ENCODE assay signal across 17 cellular contexts in the genomic region with DNA sequence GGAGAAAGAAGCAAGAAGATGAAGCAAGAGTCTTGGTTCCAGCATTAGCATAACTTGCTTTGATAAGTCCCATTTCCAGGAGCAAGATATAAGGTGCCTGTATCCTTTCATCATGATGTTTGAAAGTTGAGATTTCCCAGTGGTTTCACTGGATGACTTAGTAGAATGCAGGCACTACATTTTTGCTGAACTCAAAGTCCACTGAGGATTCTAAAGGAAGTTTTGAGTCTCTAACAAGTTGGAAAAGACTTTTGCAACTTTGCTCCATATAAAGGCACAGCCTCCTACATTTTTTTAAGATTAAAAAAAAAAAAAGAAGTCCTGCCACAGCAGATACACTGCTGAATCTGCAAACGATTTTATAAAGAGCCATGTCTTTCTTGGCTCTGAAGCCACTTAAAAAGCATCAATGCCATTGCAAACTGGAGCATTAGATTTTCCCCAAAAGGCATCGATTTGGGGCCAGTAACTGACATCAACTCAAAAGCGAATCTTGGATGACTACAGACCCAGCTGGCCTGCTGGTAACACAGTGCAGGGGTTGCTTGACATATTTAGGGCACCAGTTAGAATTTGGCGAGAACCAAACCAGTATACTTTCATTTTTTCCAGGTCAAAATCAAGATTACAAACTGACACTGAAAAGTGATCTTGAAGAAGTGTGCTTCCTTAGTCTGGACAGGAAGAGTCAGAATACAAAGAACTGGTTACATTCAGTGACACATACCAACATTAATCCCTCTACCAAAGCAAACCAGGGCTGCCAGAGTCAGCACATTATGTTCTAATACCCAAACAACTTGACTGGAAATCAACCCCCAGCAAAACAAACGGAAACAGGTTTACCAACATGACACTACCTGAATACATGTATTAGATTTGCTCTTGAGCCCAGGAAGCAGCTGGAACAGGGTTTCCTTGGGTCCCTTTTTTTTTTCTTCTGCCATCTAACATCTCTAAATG. TPM values are rescaled to one million over a fixed set of nuclear protein-coding genes. Genes with fewer than 3 reads are reported as not detected.
A peak's percentile ranks its signal among the peaks of the same experiment; 100 is the strongest.
DNase-seq lines count a peak whose midpoint lies in the region; ATAC-seq, FAIRE-seq and TF ChIP-seq lines count a peak whose summit lies in the region.
"Had no signal": no experiment of that assay in that cellular context is flagged by ENCODE, and none has a peak within 500 bp of the region (broad histone marks: within the 10 kb centered on the region; RNA-seq: fewer than 3 reads in every experiment).

No MANE protein-coding gene starts in this region.

- no peaks in the 10 kb centered on the region for H3K4me1 Mint-ChIP-seq in naive thymus-derived CD4-positive, alpha-beta T cell
- H3K4me1 Mint-ChIP-seq: stimulated activated naive CD8-positive, alpha-beta T cell treated with anti-CD3 and anti-CD28 coated beads, Interleukin-15, amount 100 ng/mL, for 72 hours had no signal

- peak; percentile 45 for ATAC-seq in body of pancreas
- no peak for ATAC-seq in naive thymus-derived CD4-positive, alpha-beta T cell
- ATAC-seq: K562; stimulated activated naive CD8-positive, alpha-beta T cell treated with anti-CD3 and anti-CD28 coated beads, Interleukin-15, amount 100 ng/mL, for 72 hours had no signal

- CTCF ChIA-PET in naive thymus-derived CD4-positive, alpha-beta T cell (lab: Charles Lee) = no interaction called here

- no peaks in the 10 kb centered on the region for H3K36me3 ChIP-seq in body of pancreas (replicated peaks in 1 of 2; ENCODE audit: insufficient read depth in 1 of 2, low read depth in 2 of 2)
- H3K36me3 ChIP-seq in naive thymus-derived CD4-positive, alpha-beta T cell (ENCODE audit: control insufficient read depth in 2 of 3, insufficient read depth in 3 of 3, low read length in 3 of 3) = no peaks in the 10 kb centered on the region

- DNase-seq in DMS153 (lab: John Stamatoyannopoulos, UW) (peak; percentile 73), MV-4-11 (lab: John Stamatoyannopoulos, UW) (peak; percentile 1), body of pancreas (peak in 2 of 4 donors; percentile 9 to 21), substantia nigra (lab: John Stamatoyannopoulos, UW) (no peak), GM19239 (ENCODE audit: insufficient read length, low spot score) (no peak)
- DNase-seq in naive thymus-derived CD4-positive, alpha-beta T cell = no peak
- no peak for DNase-seq in activated CD4-positive, CD25-positive, alpha-beta regulatory T cell (lab: John Stamatoyannopoulos, UW)
- DNase-seq: activated CD4-positive, alpha-beta T cell treated with anti-CD3 and anti-CD28 coated beads for 1 hour; cortex of kidney; RPMI8226; stimulated activated CD4-positive, alpha-beta T cell treated with anti-CD3 and anti-CD28 coated beads, Interleukin-12 subunit alpha, Interleukin-12 subunit beta, amount 100 ng/mL, for 4 hours; stimulated activated naive CD8-positive, alpha-beta T cell treated with anti-CD3 and anti-CD28 coated beads, Interleukin-15, amount 100 ng/mL, for 72 hours; T-helper 1 cell had no signal

- TF ChIP-seq POLR2A in body of pancreas (IDR thresholded peaks at IDR 0.05) = no peak

- 54 to 58% methylated on average over 5 of the region's 5 CpGs for WGBS in body of pancreas, 2 donors

- peaks cover 0 to 4% (median 0%) of the 10 kb centered on the region in 11 donors for H3K9me3 Mint-ChIP-seq in naive thymus-derived CD4-positive, alpha-beta T cell
- H3K9me3 Mint-ChIP-seq: stimulated activated naive CD8-positive, alpha-beta T cell treated with anti-CD3 and anti-CD28 coated beads, Interleukin-15, amount 100 ng/mL, for 72 hours had no signal

- POLR2A ChIA-PET in naive thymus-derived CD4-positive, alpha-beta T cell (lab: Charles Lee) = no interaction called here

- no peak for TF ChIP-seq CTCF in body of pancreas (IDR thresholded peaks at IDR 0.05)

- no peaks in the 10 kb centered on the region for H3K9me3 ChIP-seq in body of pancreas
- no peaks in the 10 kb centered on the region for H3K9me3 ChIP-seq in naive thymus-derived CD4-positive, alpha-beta T cell (ENCODE audit: control insufficient read depth in 2 of 3, low read length in 3 of 3)

- FAIRE-seq in islet of Langerhans (lab: Jason Lieb, UNC) (peak; percentile 30), GM19239 (lab: Jason Lieb, UNC) (no peak)
- FAIRE-seq: K562 had no signal

- H3K27ac Mint-ChIP-seq in naive thymus-derived CD4-positive, alpha-beta T cell = peak overlapping the region in 1 of 9 donors; percentile 1
- H3K27ac Mint-ChIP-seq: stimulated activated naive CD8-positive, alpha-beta T cell treated with anti-CD3 and anti-CD28 coated beads, Interleukin-15, amount 100 ng/mL, for 72 hours had no signal

- peaks cover 0 to 2% (median 0%) of the 10 kb centered on the region in 5 donors for H3K36me3 Mint-ChIP-seq in naive thymus-derived CD4-positive, alpha-beta T cell

- H3K4me3 Mint-ChIP-seq in naive thymus-derived CD4-positive, alpha-beta T cell = no peak overlapping the region
- H3K4me3 Mint-ChIP-seq: stimulated activated naive CD8-positive, alpha-beta T cell treated with anti-CD3 and anti-CD28 coated beads, Interleukin-15, amount 100 ng/mL, for 72 hours had no signal

- H3K27me3 ChIP-seq in body of pancreas = no peaks in the 10 kb centered on the region
- H3K27me3 ChIP-seq in naive thymus-derived CD4-positive, alpha-beta T cell (ENCODE audit: control insufficient read depth in 2 of 2, insufficient read depth in 2 of 2, low read length in 2 of 2) = peaks cover 0 to 2% of the 10 kb centered on the region in 2 donors

- H3K27ac ChIP-seq in body of pancreas (no peak overlapping the region), substantia nigra (ENCODE audit: low read depth, low read length, poor library complexity, severe bottlenecking) (no peak overlapping the region)
- no peak overlapping the region for H3K27ac ChIP-seq in naive thymus-derived CD4-positive, alpha-beta T cell (ENCODE audit: low read depth, low read length)

- H3K27me3 Mint-ChIP-seq in naive thymus-derived CD4-positive, alpha-beta T cell = peaks cover 0 to 3% (median 0%) of the 10 kb centered on the region in 5 donors
- H3K27me3 Mint-ChIP-seq: stimulated activated naive CD8-positive, alpha-beta T cell treated with anti-CD3 and anti-CD28 coated beads, Interleukin-15, amount 100 ng/mL, for 72 hours had no signal

- no peak overlapping the region for H3K4me3 ChIP-seq in body of pancreas
- no peak overlapping the region for H3K4me3 ChIP-seq in naive thymus-derived CD4-positive, alpha-beta T cell (ENCODE audit: low read length)
- H3K4me3 ChIP-seq: K562 had no signal

- intact Hi-C loops in body of pancreas (cut with DNase I) = no loop called here
- intact Hi-C loops in naive thymus-derived CD4-positive, alpha-beta T cell (cut with micrococcal nuclease) = no loop called here

- no peaks in the 10 kb centered on the region for H3K4me1 ChIP-seq in body of pancreas
- no peaks in the 10 kb centered on the region for H3K4me1 ChIP-seq in naive thymus-derived CD4-positive, alpha-beta T cell (ENCODE audit: control insufficient read depth in 2 of 2, insufficient read depth in 2 of 2, low read length in 2 of 2)

RNA-seq across cellular contexts. Expression of gene KCNV2, which starts 39.1 kb away (rescaled TPM):
- total RNA-seq in body of pancreas = not detected
- total RNA-seq in naive thymus-derived CD4-positive, alpha-beta T cell = not detected
- polyA plus RNA-seq in naive thymus-derived CD4-positive, alpha-beta T cell = not detected
- total RNA-seq: K562, myocyte, posterior vena cava had no signal

RNA-seq across cellular contexts. Expression of gene VLDLR, which starts 56.6 kb away (rescaled TPM):
- total RNA-seq in body of pancreas = 10 to 100 TPM; 14.8 to 18.1 TPM
- 1 to 10 TPM in 1 of 5 experiments, under 1 TPM in 1, not detected in 3; 0.07 to 8.1 TPM for total RNA-seq in naive thymus-derived CD4-positive, alpha-beta T cell
- not detected for polyA plus RNA-seq in naive thymus-derived CD4-positive, alpha-beta T cell

Comparison
In these comparisons a context has a peak if more than half of its experiments do, and no peak if none do; other contexts are left out.
1. DNase-seq: peak in DMS153 (single experiment) and MV-4-11 (single experiment); none in substantia nigra (0 of 49), GM19239 (single experiment), naive thymus-derived CD4-positive, alpha-beta T cell (0 of 9) and activated CD4-positive, CD25-positive, alpha-beta regulatory T cell (0 of 4).